In the genomic region with DNA sequence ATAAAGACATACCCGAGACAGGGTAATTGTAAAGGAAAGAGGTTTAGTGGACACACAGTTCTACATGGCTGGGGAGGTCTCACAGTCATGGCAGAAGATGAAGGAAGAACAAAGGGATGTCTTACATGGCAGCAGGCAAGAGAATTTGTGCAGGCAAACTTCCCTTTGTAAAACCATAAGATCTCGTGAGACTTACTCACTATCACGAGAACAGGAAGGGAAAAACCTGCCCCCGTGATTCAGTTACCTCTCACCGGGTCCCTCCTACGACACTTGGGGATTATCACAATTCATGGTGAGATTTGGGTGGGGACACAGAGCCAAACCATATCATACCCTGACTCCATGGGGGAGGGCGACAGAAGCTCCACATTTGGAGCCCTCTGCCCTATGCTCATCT, we compare ENCODE assay signal across 26 cellular contexts.
"Had no signal": no experiment of that assay in that cellular context is flagged by ENCODE, and none has a peak within 500 bp of the region (broad histone marks: within the 10 kb centered on the region; RNA-seq: fewer than 3 reads in every experiment).

No MANE protein-coding gene starts in this region.

- DNase-seq: dermis blood vessel endothelial cell; dorsolateral prefrontal cortex; effector CD4-positive, alpha-beta T cell; effector memory CD4-positive, alpha-beta T cell; erythroblast; esophagus squamous epithelium; foreskin fibroblast; foreskin melanocyte; gastrocnemius medialis; glutamatergic neuron; head of caudate nucleus; heart right ventricle; hippocampal formation; left cardiac atrium; left lung; left ventricle myocardium superior; lower lobe of right lung; mesenchymal stem cell; mucosa of descending colon had no signal

- H3K36me3 Mint-ChIP-seq: mesothelial cell of epicardium had no signal

- H3K4me3 Mint-ChIP-seq: mesothelial cell of epicardium had no signal

- ATAC-seq: esophagus mucosa, gastrocnemius medialis, heart right ventricle, left cardiac atrium, left lung, left ventricle myocardium superior, lower lobe of right lung, mucosa of descending colon had no signal

- H3K27ac ChIP-seq: coronary artery, dorsolateral prefrontal cortex, epithelial cell of prostate, esophagus squamous epithelium, gastrocnemius medialis, heart right ventricle, left lung, lower lobe of right lung had no signal

- FAIRE-seq: colon, islet of Langerhans, keratinocyte had no signal

- H3K36me3 ChIP-seq: esophagus squamous epithelium, gastrocnemius medialis, heart right ventricle, left lung, lower lobe of right lung had no signal

- H3K27ac Mint-ChIP-seq: mesothelial cell of epicardium had no signal

- H3K4me1 Mint-ChIP-seq: mesothelial cell of epicardium had no signal

- H3K4me1 ChIP-seq: esophagus squamous epithelium, gastrocnemius medialis, heart right ventricle, left lung, lower lobe of right lung had no signal

- H3K9me3 ChIP-seq: esophagus squamous epithelium, gastrocnemius medialis, left lung had no signal

- H3K4me3 ChIP-seq: coronary artery, dorsolateral prefrontal cortex, esophagus squamous epithelium, gastrocnemius medialis, heart right ventricle, left lung, lower lobe of right lung, mucosa of descending colon had no signal
